ENCODE assay signal across 1 cellular context in genomic region chr6:124958759-124959354, GRCh38.
TF ChIP-seq lines count a peak whose summit lies in the region.

No MANE protein-coding gene starts in this region.

TF ChIP-seq in K562, 482 proteins besides CTCF, POLR2A, EP300 and RAD21 (continued from another document and continues in another):
- TF ChIP-seq SAP30 (IDR thresholded peaks at IDR 0.05; ENCODE audit: borderline replicate concordance, insufficient read depth, low read depth, low read length, poor library complexity, severe bottlenecking): no peak
- TF ChIP-seq NFE2L1 (tag; IDR thresholded peaks at IDR 0.05; ENCODE audit: borderline replicate concordance, low read depth): 0 out of 2 replicates have a peak, but pooled peaks have one; percentile 41
- TF ChIP-seq CCAR2 (IDR thresholded peaks at IDR 0.05; ENCODE audit: low read depth, low read length): no peak
- TF ChIP-seq MEIS2 (IDR thresholded peaks at IDR 0.05; ENCODE audit: partially characterized antibody): peak; percentile 95
- TF ChIP-seq, protein P1, sequence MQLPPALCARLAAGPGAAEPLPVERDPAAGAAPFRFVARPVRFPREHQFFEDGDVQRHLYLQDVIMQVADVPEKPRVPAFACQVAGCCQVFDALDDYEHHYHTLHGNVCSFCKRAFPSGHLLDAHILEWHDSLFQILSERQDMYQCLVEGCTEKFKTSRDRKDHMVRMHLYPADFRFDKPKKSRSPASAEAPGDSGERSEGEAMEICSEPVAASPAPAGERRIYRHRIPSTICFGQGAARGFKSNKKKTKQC (CRISPR knock-in tag; IDR thresholded peaks at IDR 0.05): no peak
- TF ChIP-seq ZNF316 (IDR thresholded peaks at IDR 0.05): peak; percentile 95
- TF ChIP-seq ZBTB7A (IDR thresholded peaks at IDR 0.05; ENCODE audit: borderline replicate concordance, control insufficient read depth, low read depth, low read length): no peak
- TF ChIP-seq CSDE1 (IDR thresholded peaks at IDR 0.05): no peak
- TF ChIP-seq PYGO2 (tag; IDR thresholded peaks at IDR 0.05): no peak
- TF ChIP-seq CTBP1 (IDR thresholded peaks at IDR 0.05; ENCODE audit: borderline replicate concordance): no peak
- no peak for TF ChIP-seq NCOA6 (IDR thresholded peaks at IDR 0.05)
- TF ChIP-seq KDM2B (CRISPR knock-in tag; IDR thresholded peaks at IDR 0.05): no peak
- no peak for TF ChIP-seq POU5F1 (IDR thresholded peaks at IDR 0.05; ENCODE audit: borderline replicate concordance, low read depth, low read length, partially characterized antibody)
- TF ChIP-seq, protein P2, sequence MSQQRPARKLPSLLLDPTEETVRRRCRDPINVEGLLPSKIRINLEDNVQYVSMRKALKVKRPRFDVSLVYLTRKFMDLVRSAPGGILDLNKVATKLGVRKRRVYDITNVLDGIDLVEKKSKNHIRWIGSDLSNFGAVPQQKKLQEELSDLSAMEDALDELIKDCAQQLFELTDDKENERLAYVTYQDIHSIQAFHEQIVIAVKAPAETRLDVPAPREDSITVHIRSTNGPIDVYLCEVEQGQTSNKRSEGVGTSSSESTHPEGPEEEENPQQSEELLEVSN (IDR thresholded peaks at IDR 0.05; ENCODE audit: borderline replicate concordance in 1 of 2, extremely low read depth in 1 of 2, insufficient read depth in 1 of 2, insufficient read length in 1 of 2, low read depth in 1 of 2, low read length in 1 of 2, poor library complexity in 1 of 2, severe bottlenecking in 1 of 2): no peak
- peak; percentile 25; the same call in 1 of the 2 replicates for TF ChIP-seq EP400 (IDR thresholded peaks at IDR 0.05)
- no peak for TF ChIP-seq ZNF551 (CRISPR knock-in tag; IDR thresholded peaks at IDR 0.05)
- TF ChIP-seq TCF7L2 (IDR thresholded peaks at IDR 0.05; ENCODE audit: low read depth, low read length): no peak
- TF ChIP-seq ZNF184 (CRISPR knock-in tag; IDR thresholded peaks at IDR 0.05): no peak
- TF ChIP-seq CEBPZ (IDR thresholded peaks at IDR 0.05; ENCODE audit: borderline replicate concordance, low read depth, low read length): no peak
- no peak for TF ChIP-seq ZNF561 (CRISPR knock-in tag; conservative IDR thresholded peaks at IDR 0.05)
- TF ChIP-seq DMBX1 (CRISPR knock-in tag; IDR thresholded peaks at IDR 0.05; ENCODE audit: borderline replicate concordance): no peak
- no peak for TF ChIP-seq TFAM (CRISPR knock-in tag; conservative IDR thresholded peaks at IDR 0.05)
- no peak for TF ChIP-seq STAT6 (CRISPR knock-in tag; IDR thresholded peaks at IDR 0.05)
- peak; percentile 80 for TF ChIP-seq MAFF (IDR thresholded peaks at IDR 0.05; ENCODE audit: low read length)
- no peak for TF ChIP-seq SMARCB1 (IDR thresholded peaks at IDR 0.05; ENCODE audit: insufficient read length, low read depth)
- TF ChIP-seq PRMT5 (CRISPR knock-in tag; IDR thresholded peaks at IDR 0.05): no peak
- no peak for TF ChIP-seq CBFB (CRISPR knock-in tag; IDR thresholded peaks at IDR 0.05)
- no peak for TF ChIP-seq RCOR1 (IDR thresholded peaks at IDR 0.05; ENCODE audit: borderline replicate concordance in 1 of 2, low read depth in 2 of 2, low read length in 2 of 2)
- TF ChIP-seq, protein P3, sequence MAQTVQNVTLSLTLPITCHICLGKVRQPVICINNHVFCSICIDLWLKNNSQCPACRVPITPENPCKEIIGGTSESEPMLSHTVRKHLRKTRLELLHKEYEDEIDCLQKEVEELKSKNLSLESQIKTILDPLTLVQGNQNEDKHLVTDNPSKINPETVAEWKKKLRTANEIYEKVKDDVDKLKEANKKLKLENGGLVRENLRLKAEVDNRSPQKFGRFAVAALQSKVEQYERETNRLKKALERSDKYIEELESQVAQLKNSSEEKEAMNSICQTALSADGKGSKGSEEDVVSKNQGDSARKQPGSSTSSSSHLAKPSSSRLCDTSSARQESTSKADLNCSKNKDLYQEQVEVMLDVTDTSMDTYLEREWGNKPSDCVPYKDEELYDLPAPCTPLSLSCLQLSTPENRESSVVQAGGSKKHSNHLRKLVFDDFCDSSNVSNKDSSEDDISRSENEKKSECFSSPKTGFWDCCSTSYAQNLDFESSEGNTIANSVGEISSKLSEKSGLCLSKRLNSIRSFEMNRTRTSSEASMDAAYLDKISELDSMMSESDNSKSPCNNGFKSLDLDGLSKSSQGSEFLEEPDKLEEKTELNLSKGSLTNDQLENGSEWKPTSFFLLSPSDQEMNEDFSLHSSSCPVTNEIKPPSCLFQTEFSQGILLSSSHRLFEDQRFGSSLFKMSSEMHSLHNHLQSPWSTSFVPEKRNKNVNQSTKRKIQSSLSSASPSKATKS (CRISPR knock-in tag; IDR thresholded peaks at IDR 0.05): no peak
- no peak for TF ChIP-seq HNRNPH1 (optimal IDR thresholded peaks at IDR 0.05; ENCODE audit: low read depth, low read length)
- TF ChIP-seq TAF1 (IDR thresholded peaks at IDR 0.05; ENCODE audit: control insufficient read depth, extremely low read depth, insufficient read depth, low read length, severe bottlenecking): no peak
- no peak for TF ChIP-seq CLOCK (CRISPR knock-in tag; IDR thresholded peaks at IDR 0.05; ENCODE audit: borderline replicate concordance)
- TF ChIP-seq ZNF232 (CRISPR knock-in tag; IDR thresholded peaks at IDR 0.05): no peak
- no peak for TF ChIP-seq ZC3H4 (CRISPR knock-in tag; IDR thresholded peaks at IDR 0.05; ENCODE audit: borderline replicate concordance)
- no peak for TF ChIP-seq SIX5 (IDR thresholded peaks at IDR 0.05; ENCODE audit: borderline replicate concordance in 1 of 2, insufficient read depth in 1 of 2, low read depth in 1 of 2, low read length in 2 of 2)
- TF ChIP-seq, protein P4, sequence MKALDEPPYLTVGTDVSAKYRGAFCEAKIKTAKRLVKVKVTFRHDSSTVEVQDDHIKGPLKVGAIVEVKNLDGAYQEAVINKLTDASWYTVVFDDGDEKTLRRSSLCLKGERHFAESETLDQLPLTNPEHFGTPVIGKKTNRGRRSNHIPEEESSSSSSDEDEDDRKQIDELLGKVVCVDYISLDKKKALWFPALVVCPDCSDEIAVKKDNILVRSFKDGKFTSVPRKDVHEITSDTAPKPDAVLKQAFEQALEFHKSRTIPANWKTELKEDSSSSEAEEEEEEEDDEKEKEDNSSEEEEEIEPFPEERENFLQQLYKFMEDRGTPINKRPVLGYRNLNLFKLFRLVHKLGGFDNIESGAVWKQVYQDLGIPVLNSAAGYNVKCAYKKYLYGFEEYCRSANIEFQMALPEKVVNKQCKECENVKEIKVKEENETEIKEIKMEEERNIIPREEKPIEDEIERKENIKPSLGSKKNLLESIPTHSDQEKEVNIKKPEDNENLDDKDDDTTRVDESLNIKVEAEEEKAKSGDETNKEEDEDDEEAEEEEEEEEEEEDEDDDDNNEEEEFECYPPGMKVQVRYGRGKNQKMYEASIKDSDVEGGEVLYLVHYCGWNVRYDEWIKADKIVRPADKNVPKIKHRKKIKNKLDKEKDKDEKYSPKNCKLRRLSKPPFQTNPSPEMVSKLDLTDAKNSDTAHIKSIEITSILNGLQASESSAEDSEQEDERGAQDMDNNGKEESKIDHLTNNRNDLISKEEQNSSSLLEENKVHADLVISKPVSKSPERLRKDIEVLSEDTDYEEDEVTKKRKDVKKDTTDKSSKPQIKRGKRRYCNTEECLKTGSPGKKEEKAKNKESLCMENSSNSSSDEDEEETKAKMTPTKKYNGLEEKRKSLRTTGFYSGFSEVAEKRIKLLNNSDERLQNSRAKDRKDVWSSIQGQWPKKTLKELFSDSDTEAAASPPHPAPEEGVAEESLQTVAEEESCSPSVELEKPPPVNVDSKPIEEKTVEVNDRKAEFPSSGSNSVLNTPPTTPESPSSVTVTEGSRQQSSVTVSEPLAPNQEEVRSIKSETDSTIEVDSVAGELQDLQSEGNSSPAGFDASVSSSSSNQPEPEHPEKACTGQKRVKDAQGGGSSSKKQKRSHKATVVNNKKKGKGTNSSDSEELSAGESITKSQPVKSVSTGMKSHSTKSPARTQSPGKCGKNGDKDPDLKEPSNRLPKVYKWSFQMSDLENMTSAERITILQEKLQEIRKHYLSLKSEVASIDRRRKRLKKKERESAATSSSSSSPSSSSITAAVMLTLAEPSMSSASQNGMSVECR (CRISPR knock-in tag; IDR thresholded peaks at IDR 0.05): no peak
- TF ChIP-seq JUN (IDR thresholded peaks at IDR 0.05; ENCODE audit: borderline replicate concordance, low read depth, low read length): 0 out of 2 replicates have a peak, but pooled peaks have one; percentile 51
- TF ChIP-seq JUN (CRISPR knock-in tag; IDR thresholded peaks at IDR 0.05; ENCODE audit: borderline replicate concordance): no peak
- TF ChIP-seq HMG20A (CRISPR knock-in tag; conservative IDR thresholded peaks at IDR 0.05): no peak
- peak; percentile 88 for TF ChIP-seq PKNOX1 (IDR thresholded peaks at IDR 0.05)
